In genomic region chr12:50764861-50765324, GRCh38 we compare ENCODE assay signal across 1 cellular context.
TF ChIP-seq lines count a peak whose summit lies in the region.

No MANE protein-coding gene starts in this region.

TF ChIP-seq in K562, 482 proteins besides CTCF, POLR2A, EP300 and RAD21 (continued from another document and continues in another):
- TF ChIP-seq, protein P1, sequence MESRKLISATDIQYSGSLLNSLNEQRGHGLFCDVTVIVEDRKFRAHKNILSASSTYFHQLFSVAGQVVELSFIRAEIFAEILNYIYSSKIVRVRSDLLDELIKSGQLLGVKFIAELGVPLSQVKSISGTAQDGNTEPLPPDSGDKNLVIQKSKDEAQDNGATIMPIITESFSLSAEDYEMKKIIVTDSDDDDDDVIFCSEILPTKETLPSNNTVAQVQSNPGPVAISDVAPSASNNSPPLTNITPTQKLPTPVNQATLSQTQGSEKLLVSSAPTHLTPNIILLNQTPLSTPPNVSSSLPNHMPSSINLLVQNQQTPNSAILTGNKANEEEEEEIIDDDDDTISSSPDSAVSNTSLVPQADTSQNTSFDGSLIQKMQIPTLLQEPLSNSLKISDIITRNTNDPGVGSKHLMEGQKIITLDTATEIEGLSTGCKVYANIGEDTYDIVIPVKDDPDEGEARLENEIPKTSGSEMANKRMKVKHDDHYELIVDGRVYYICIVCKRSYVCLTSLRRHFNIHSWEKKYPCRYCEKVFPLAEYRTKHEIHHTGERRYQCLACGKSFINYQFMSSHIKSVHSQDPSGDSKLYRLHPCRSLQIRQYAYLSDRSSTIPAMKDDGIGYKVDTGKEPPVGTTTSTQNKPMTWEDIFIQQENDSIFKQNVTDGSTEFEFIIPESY (CRISPR knock-in tag; IDR thresholded peaks at IDR 0.05): no peak
- TF ChIP-seq ZNF263 (CRISPR knock-in tag; IDR thresholded peaks at IDR 0.05; ENCODE audit: borderline replicate concordance): no peak
- TF ChIP-seq, protein P2, sequence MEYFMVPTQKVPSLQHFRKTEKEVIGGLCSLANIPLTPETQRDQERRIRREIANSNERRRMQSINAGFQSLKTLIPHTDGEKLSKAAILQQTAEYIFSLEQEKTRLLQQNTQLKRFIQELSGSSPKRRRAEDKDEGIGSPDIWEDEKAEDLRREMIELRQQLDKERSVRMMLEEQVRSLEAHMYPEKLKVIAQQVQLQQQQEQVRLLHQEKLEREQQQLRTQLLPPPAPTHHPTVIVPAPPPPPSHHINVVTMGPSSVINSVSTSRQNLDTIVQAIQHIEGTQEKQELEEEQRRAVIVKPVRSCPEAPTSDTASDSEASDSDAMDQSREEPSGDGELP (CRISPR knock-in tag; IDR thresholded peaks at IDR 0.05; ENCODE audit: borderline replicate concordance): peak; percentile 14; the same call in 1 of the 2 replicates
- TF ChIP-seq NFXL1 (CRISPR knock-in tag; IDR thresholded peaks at IDR 0.05): no peak
- no peak for TF ChIP-seq MCM5 (IDR thresholded peaks at IDR 0.05; ENCODE audit: low read depth)
- TF ChIP-seq CREB3 (tag; conservative IDR thresholded peaks at IDR 0.05; ENCODE audit: low read depth): no peak
- peak; percentile 14 for TF ChIP-seq CHD4 (IDR thresholded peaks at IDR 0.05; ENCODE audit: insufficient read depth, insufficient replicate concordance, low read depth, low read length, poor library complexity, severe bottlenecking)
- no peak for TF ChIP-seq ZNF785 (CRISPR knock-in tag; IDR thresholded peaks at IDR 0.05)
- TF ChIP-seq HDAC6 (IDR thresholded peaks at IDR 0.05; ENCODE audit: low read depth, low read length): no peak
- TF ChIP-seq, protein P3, sequence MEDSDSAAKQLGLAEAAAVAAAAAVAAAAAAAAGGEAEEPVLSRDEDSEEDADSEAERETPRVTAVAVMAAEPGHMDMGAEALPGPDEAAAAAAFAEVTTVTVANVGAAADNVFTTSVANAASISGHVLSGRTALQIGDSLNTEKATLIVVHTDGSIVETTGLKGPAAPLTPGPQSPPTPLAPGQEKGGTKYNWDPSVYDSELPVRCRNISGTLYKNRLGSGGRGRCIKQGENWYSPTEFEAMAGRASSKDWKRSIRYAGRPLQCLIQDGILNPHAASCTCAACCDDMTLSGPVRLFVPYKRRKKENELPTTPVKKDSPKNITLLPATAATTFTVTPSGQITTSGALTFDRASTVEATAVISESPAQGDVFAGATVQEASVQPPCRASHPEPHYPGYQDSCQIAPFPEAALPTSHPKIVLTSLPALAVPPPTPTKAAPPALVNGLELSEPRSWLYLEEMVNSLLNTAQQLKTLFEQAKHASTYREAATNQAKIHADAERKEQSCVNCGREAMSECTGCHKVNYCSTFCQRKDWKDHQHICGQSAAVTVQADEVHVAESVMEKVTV (CRISPR knock-in tag; IDR thresholded peaks at IDR 0.05): no peak
- TF ChIP-seq, protein P4, sequence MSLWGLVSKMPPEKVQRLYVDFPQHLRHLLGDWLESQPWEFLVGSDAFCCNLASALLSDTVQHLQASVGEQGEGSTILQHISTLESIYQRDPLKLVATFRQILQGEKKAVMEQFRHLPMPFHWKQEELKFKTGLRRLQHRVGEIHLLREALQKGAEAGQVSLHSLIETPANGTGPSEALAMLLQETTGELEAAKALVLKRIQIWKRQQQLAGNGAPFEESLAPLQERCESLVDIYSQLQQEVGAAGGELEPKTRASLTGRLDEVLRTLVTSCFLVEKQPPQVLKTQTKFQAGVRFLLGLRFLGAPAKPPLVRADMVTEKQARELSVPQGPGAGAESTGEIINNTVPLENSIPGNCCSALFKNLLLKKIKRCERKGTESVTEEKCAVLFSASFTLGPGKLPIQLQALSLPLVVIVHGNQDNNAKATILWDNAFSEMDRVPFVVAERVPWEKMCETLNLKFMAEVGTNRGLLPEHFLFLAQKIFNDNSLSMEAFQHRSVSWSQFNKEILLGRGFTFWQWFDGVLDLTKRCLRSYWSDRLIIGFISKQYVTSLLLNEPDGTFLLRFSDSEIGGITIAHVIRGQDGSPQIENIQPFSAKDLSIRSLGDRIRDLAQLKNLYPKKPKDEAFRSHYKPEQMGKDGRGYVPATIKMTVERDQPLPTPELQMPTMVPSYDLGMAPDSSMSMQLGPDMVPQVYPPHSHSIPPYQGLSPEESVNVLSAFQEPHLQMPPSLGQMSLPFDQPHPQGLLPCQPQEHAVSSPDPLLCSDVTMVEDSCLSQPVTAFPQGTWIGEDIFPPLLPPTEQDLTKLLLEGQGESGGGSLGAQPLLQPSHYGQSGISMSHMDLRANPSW (CRISPR knock-in tag; IDR thresholded peaks at IDR 0.05): no peak
- 0 out of 4 replicates have a peak, but pooled peaks of 1 of the 2 experiments have one; percentile 21 for TF ChIP-seq SIN3A (IDR thresholded peaks at IDR 0.05; ENCODE audit: borderline replicate concordance in 2 of 2, control insufficient read depth in 1 of 2, low read depth in 2 of 2, low read length in 2 of 2)
- TF ChIP-seq MTF1 (CRISPR knock-in tag; IDR thresholded peaks at IDR 0.05; ENCODE audit: borderline replicate concordance): no peak
- TF ChIP-seq, protein P5, sequence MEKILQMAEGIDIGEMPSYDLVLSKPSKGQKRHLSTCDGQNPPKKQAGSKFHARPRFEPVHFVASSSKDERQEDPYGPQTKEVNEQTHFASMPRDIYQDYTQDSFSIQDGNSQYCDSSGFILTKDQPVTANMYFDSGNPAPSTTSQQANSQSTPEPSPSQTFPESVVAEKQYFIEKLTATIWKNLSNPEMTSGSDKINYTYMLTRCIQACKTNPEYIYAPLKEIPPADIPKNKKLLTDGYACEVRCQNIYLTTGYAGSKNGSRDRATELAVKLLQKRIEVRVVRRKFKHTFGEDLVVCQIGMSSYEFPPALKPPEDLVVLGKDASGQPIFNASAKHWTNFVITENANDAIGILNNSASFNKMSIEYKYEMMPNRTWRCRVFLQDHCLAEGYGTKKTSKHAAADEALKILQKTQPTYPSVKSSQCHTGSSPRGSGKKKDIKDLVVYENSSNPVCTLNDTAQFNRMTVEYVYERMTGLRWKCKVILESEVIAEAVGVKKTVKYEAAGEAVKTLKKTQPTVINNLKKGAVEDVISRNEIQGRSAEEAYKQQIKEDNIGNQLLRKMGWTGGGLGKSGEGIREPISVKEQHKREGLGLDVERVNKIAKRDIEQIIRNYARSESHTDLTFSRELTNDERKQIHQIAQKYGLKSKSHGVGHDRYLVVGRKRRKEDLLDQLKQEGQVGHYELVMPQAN (IDR thresholded peaks at IDR 0.05; ENCODE audit: borderline replicate concordance): no peak
- no peak for TF ChIP-seq MEF2D (tag; conservative IDR thresholded peaks at IDR 0.05; ENCODE audit: low read depth)
- TF ChIP-seq JUN (IDR thresholded peaks at IDR 0.05; ENCODE audit: borderline replicate concordance, low read depth, low read length): 0 out of 2 replicates have a peak, but pooled peaks have one; percentile 6
- TF ChIP-seq JUN (CRISPR knock-in tag; IDR thresholded peaks at IDR 0.05; ENCODE audit: borderline replicate concordance): no peak
- TF ChIP-seq MEIS2 (IDR thresholded peaks at IDR 0.05; ENCODE audit: partially characterized antibody): no peak
- TF ChIP-seq POU5F1 (IDR thresholded peaks at IDR 0.05; ENCODE audit: borderline replicate concordance, low read depth, low read length, partially characterized antibody): no peak
- TF ChIP-seq, protein P6, sequence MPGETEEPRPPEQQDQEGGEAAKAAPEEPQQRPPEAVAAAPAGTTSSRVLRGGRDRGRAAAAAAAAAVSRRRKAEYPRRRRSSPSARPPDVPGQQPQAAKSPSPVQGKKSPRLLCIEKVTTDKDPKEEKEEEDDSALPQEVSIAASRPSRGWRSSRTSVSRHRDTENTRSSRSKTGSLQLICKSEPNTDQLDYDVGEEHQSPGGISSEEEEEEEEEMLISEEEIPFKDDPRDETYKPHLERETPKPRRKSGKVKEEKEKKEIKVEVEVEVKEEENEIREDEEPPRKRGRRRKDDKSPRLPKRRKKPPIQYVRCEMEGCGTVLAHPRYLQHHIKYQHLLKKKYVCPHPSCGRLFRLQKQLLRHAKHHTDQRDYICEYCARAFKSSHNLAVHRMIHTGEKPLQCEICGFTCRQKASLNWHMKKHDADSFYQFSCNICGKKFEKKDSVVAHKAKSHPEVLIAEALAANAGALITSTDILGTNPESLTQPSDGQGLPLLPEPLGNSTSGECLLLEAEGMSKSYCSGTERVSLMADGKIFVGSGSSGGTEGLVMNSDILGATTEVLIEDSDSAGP (CRISPR knock-in tag; IDR thresholded peaks at IDR 0.05): no peak
- no peak for TF ChIP-seq MTA2 (IDR thresholded peaks at IDR 0.05; ENCODE audit: low read depth)
- TF ChIP-seq IRF9 (tag; IDR thresholded peaks at IDR 0.05): no peak
- 0 out of 2 replicates have a peak, but pooled peaks have one; percentile 19 for TF ChIP-seq ILF3 (IDR thresholded peaks at IDR 0.05; ENCODE audit: borderline replicate concordance)
- TF ChIP-seq ZKSCAN8 (CRISPR knock-in tag; IDR thresholded peaks at IDR 0.05): no peak
- TF ChIP-seq ATF1 (CRISPR knock-in tag; IDR thresholded peaks at IDR 0.05): no peak
- TF ChIP-seq ATF1 (tag; IDR thresholded peaks at IDR 0.05): no peak
- TF ChIP-seq NCOA2 (IDR thresholded peaks at IDR 0.05; ENCODE audit: partially characterized antibody in 2 of 2): no peak
- no peak for TF ChIP-seq HIVEP1 (CRISPR knock-in tag; IDR thresholded peaks at IDR 0.05)
- TF ChIP-seq TOE1 (IDR thresholded peaks at IDR 0.05; ENCODE audit: borderline replicate concordance): no peak
- no peak for TF ChIP-seq TOE1 (CRISPR knock-in tag; IDR thresholded peaks at IDR 0.05; ENCODE audit: borderline replicate concordance, low read depth)
- TF ChIP-seq XRCC4 (IDR thresholded peaks at IDR 0.05; ENCODE audit: extremely low read depth, insufficient read depth, insufficient read length): no peak
- no peak for TF ChIP-seq CBFB (CRISPR knock-in tag; IDR thresholded peaks at IDR 0.05)
- no peak for TF ChIP-seq NELFE (IDR thresholded peaks at IDR 0.05; ENCODE audit: insufficient read depth, insufficient read length)
- TF ChIP-seq HDAC2 (IDR thresholded peaks at IDR 0.05): no peak
- TF ChIP-seq ZNF589 (CRISPR knock-in tag; IDR thresholded peaks at IDR 0.05; ENCODE audit: low read depth): no peak
- no peak for TF ChIP-seq TAF1 (IDR thresholded peaks at IDR 0.05; ENCODE audit: control insufficient read depth, extremely low read depth, insufficient read depth, low read length, severe bottlenecking)
- no peak for TF ChIP-seq CXXC5 (CRISPR knock-in tag; IDR thresholded peaks at IDR 0.05)
- TF ChIP-seq MYNN (IDR thresholded peaks at IDR 0.05): no peak
- no peak for TF ChIP-seq MYNN (CRISPR knock-in tag; IDR thresholded peaks at IDR 0.05)
- TF ChIP-seq NR4A1 (CRISPR knock-in tag; IDR thresholded peaks at IDR 0.05): no peak
- no peak for TF ChIP-seq NR4A1 (tag; IDR thresholded peaks at IDR 0.05)
- TF ChIP-seq ELF2 (CRISPR knock-in tag; IDR thresholded peaks at IDR 0.05): no peak
- no peak for TF ChIP-seq MITF (IDR thresholded peaks at IDR 0.05)
- TF ChIP-seq SIRT6 (IDR thresholded peaks at IDR 0.05; ENCODE audit: low read depth, low read length): no peak
- no peak for TF ChIP-seq HEY1 (CRISPR knock-in tag; IDR thresholded peaks at IDR 0.05; ENCODE audit: borderline replicate concordance)
- TF ChIP-seq BRD9 (IDR thresholded peaks at IDR 0.05; ENCODE audit: low read depth, partially characterized antibody): no peak
- no peak for TF ChIP-seq TEAD1 (CRISPR knock-in tag; IDR thresholded peaks at IDR 0.05)
- no peak for TF ChIP-seq RUNX1 (IDR thresholded peaks at IDR 0.05; ENCODE audit: low read depth)
- no peak for TF ChIP-seq ZBTB1 (CRISPR knock-in tag; IDR thresholded peaks at IDR 0.05; ENCODE audit: borderline replicate concordance, low read depth)
- no peak for TF ChIP-seq MCM7 (IDR thresholded peaks at IDR 0.05)
- no peak for TF ChIP-seq POLR3A (IDR thresholded peaks at IDR 0.05; ENCODE audit: borderline replicate concordance, extremely low read depth, insufficient read depth, insufficient read length)
- TF ChIP-seq ZNF174 (CRISPR knock-in tag; IDR thresholded peaks at IDR 0.05): no peak
- TF ChIP-seq, protein P7, sequence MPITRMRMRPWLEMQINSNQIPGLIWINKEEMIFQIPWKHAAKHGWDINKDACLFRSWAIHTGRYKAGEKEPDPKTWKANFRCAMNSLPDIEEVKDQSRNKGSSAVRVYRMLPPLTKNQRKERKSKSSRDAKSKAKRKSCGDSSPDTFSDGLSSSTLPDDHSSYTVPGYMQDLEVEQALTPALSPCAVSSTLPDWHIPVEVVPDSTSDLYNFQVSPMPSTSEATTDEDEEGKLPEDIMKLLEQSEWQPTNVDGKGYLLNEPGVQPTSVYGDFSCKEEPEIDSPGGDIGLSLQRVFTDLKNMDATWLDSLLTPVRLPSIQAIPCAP (CRISPR knock-in tag; IDR thresholded peaks at IDR 0.05; ENCODE audit: borderline replicate concordance): no peak
- TF ChIP-seq, protein P8, sequence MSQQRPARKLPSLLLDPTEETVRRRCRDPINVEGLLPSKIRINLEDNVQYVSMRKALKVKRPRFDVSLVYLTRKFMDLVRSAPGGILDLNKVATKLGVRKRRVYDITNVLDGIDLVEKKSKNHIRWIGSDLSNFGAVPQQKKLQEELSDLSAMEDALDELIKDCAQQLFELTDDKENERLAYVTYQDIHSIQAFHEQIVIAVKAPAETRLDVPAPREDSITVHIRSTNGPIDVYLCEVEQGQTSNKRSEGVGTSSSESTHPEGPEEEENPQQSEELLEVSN (IDR thresholded peaks at IDR 0.05; ENCODE audit: borderline replicate concordance in 1 of 2, extremely low read depth in 1 of 2, insufficient read depth in 1 of 2, insufficient read length in 1 of 2, low read depth in 1 of 2, low read length in 1 of 2, poor library complexity in 1 of 2, severe bottlenecking in 1 of 2): no peak
- 0 out of 2 replicates have a peak, but pooled peaks have one; percentile 6 for TF ChIP-seq ZBTB17 (CRISPR knock-in tag; IDR thresholded peaks at IDR 0.05)
